Comparison of ENCODE assay signal across 9 cellular contexts in genomic region chr18:60090170-60090569, GRCh38.
DNase-seq lines count a peak whose midpoint lies in the region; ATAC-seq and TF ChIP-seq lines count a peak whose summit lies in the region.
"Had no signal": no experiment of that assay in that cellular context is flagged by ENCODE, and none has a peak within 500 bp of the region (broad histone marks: within the 10 kb centered on the region; RNA-seq: fewer than 3 reads in every experiment).

No MANE protein-coding gene starts in this region.

- intact Hi-C loops in esophagus muscularis mucosa (cut with DNase I), result no loop called here
- intact Hi-C loops in left ventricle myocardium superior (cut with micrococcal nuclease), result no loop called here

- peak; percentile 23 for DNase-seq in Daoy (ENCODE audit: low read depth)
- DNase-seq in NB4 (ENCODE audit: low read depth), result peak; percentile 56
- peak; percentile 66 for DNase-seq in globus pallidus (ENCODE audit: low spot score)
- DNase-seq in esophagus muscularis mucosa (ENCODE audit: extremely low spot score), result no peak
- no peak for DNase-seq in left ventricle myocardium superior
- no peak for DNase-seq in RWPE1 (ENCODE audit: low spot score)

- no peaks in the 10 kb centered on the region for H3K27me3 ChIP-seq in esophagus muscularis mucosa

- H3K4me1 ChIP-seq in esophagus muscularis mucosa, result no peaks in the 10 kb centered on the region

- TF ChIP-seq CTCF in NB4 (IDR thresholded peaks at IDR 0.05; ENCODE audit: low read depth, low read length) (peak; percentile 11), esophagus muscularis mucosa (IDR thresholded peaks at IDR 0.05) (no peak), RWPE1 (conservative IDR thresholded peaks at IDR 0.05; ENCODE audit: low read depth) (no peak)

- no peaks in the 10 kb centered on the region for H3K36me3 ChIP-seq in esophagus muscularis mucosa

- no peak overlapping the region for H3K4me3 ChIP-seq in NB4 (ENCODE audit: low read depth, low read length)
- H3K4me3 ChIP-seq in esophagus muscularis mucosa, result no peak overlapping the region

- 71% methylated on average over 7 of the region's 7 CpGs for WGBS in esophagus muscularis mucosa

- H3K27ac ChIP-seq in esophagus muscularis mucosa (replicated peaks in 1 of 4) (no peak overlapping the region), RWPE1 (no peak overlapping the region)
- H3K27ac ChIP-seq: KMS-11 had no signal

- ATAC-seq in GM21367 (IDR thresholded peaks at IDR 0.05; ENCODE audit: unreplicated experiment) (peak; percentile 57), left ventricle myocardium superior (no peak), HG02981 (IDR thresholded peaks at IDR 0.05; ENCODE audit: unreplicated experiment) (no peak)

- CTCF ChIA-PET in RWPE1 (lab: Yijun Ruan, JAX), result no interaction called here

- TF ChIP-seq EP300 in esophagus muscularis mucosa (IDR thresholded peaks at IDR 0.05), result no peak

- POLR2A ChIA-PET in RWPE1 (lab: Yijun Ruan, JAX; ENCODE audit: low non-redundant PET), result no interaction called here

- peaks cover 0 to 6% (median 0%) of the 10 kb centered on the region in 4 donors for H3K9me3 ChIP-seq in esophagus muscularis mucosa

- TF ChIP-seq POLR2A in NB4 (IDR thresholded peaks at IDR 0.05; ENCODE audit: extremely low read depth, insufficient read length) (no peak), esophagus muscularis mucosa (IDR thresholded peaks at IDR 0.05; ENCODE audit: low read depth) (no peak)

Comparison
In these comparisons a context has a peak if more than half of its experiments do, and no peak if none do; other contexts are left out.
1. DNase-seq: peak in Daoy (single experiment), NB4 (single experiment) and globus pallidus (single experiment); none in esophagus muscularis mucosa (single experiment), left ventricle myocardium superior (single experiment) and RWPE1 (single experiment).